In the genomic region with DNA sequence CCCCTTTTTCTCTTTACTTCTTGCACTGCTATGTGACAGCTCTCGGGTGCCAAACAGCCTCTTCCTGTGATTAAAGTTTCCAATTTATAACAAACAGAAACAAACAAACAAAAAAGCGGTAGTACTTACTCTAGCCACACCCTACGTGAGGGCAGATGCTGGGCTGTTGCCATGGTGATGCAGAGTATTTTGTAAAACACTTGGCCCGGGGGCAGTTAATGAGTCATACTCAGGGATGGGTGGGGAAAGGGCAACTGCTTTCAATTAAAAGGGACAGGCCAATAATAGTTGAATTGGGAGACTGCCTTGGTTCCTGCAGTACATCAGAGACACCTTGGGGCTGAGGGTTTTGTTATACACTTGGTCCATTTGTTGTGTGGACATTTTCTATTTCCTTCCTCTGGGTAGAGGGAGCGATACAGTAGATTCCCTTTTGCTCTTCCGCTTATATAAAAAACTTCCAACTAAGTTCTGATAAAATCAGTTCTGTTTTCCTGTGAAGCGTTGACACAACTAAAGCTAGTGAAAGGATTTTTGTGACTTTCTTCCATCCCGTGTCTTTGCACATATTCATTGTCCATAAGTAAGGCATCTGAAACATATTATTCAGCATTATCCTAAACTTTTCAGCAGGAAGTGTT, we compare ENCODE assay signal across 8 cellular contexts. TPM values are rescaled to one million over a fixed set of nuclear protein-coding genes. Genes with fewer than 3 reads are reported as not detected.
DNase-seq lines count a peak whose midpoint lies in the region; ATAC-seq and TF ChIP-seq lines count a peak whose summit lies in the region.

No MANE protein-coding gene starts in this region.

- H3K9me3 ChIP-seq in IMR-90 (ENCODE audit: control insufficient read depth, insufficient read depth, low read length) = no peaks in the 10 kb centered on the region

- H3K27me3 ChIP-seq in IMR-90 (ENCODE audit: control insufficient read depth, insufficient read depth, low read length) = no peaks in the 10 kb centered on the region

- in situ Hi-C loops in IMR-90 (cut with MboI; ENCODE audit: low sequenced_read_pairs) = no loop called here

- H3K14ac ChIP-seq in IMR-90 (replicated peaks; ENCODE audit: low read depth, low read length) = no peak overlapping the region

- peak; percentile 79 for ATAC-seq in IMR-90 (ENCODE audit: low read depth)
- ATAC-seq in GM18520 (IDR thresholded peaks at IDR 0.05; ENCODE audit: unreplicated experiment) = no peak
- no peak for ATAC-seq in GM19023 (IDR thresholded peaks at IDR 0.05; ENCODE audit: unreplicated experiment)

- no peak overlapping the region for H3K27ac ChIP-seq in IMR-90 (ENCODE audit: insufficient read depth, low read length)

- H2AK5ac ChIP-seq in IMR-90 (ENCODE audit: low read depth, low read length) = no peak overlapping the region

- peaks cover 13% of the 10 kb centered on the region for H3K9me1 ChIP-seq in IMR-90 (ENCODE audit: insufficient read depth, low read length)

- H2BK120ac ChIP-seq in IMR-90 (ENCODE audit: low read depth, low read length) = no peak overlapping the region; the same call in 1 of the 2 replicates

- 0% methylated on average over 1 of the region's 8 CpGs; no CpG with 5 or more reads in 1 of the 2 experiments for WGBS in IMR-90 (ENCODE audit: extremely low coverage in 2 of 2, insufficient read length in 1 of 2), 2 experiments

- no peaks in the 10 kb centered on the region for H3K36me3 ChIP-seq in IMR-90 (ENCODE audit: control insufficient read depth, insufficient read depth, low read length)

- POLR2A ChIA-PET in IMR-90 (lab: Charles Lee; ENCODE audit: unreplicated experiment) = no interaction called here

- H2BK15ac ChIP-seq in IMR-90 (ENCODE audit: low read depth, low read length) = 0 out of 3 replicates have a peak overlapping the region, but pooled peaks have one; percentile 36

- BruUV-seq in IMR-90 (replicated peaks; lab: Mats Ljungman, UMichigan) = no TSS peak

- H3K4ac ChIP-seq in IMR-90 (ENCODE audit: low read depth, low read length) = no peak overlapping the region

- no peak overlapping the region for H3K23ac ChIP-seq in IMR-90 (ENCODE audit: low read depth, low read length)

- peaks cover 6% of the 10 kb centered on the region for H3K4me1 ChIP-seq in IMR-90 (ENCODE audit: control insufficient read depth, insufficient read depth, low read length)

- H4K8ac ChIP-seq in IMR-90 (ENCODE audit: low read depth in 2 of 2, low read length in 2 of 2) = 0 out of 4 replicates have a peak overlapping the region, but pooled peaks of 1 of the 2 experiments have one; percentile 3

- DNase-seq in DMS 273 (lab: John Stamatoyannopoulos, UW; ENCODE audit: unreplicated experiment) (peak; percentile 88), IMR-90 (peak; percentile 94), T-helper 1 cell (peak; percentile 76 to 92 (median 84)), amniotic epithelial cell (ENCODE audit: low read depth) (peak; percentile 90), iPS DF 19.7 (ENCODE audit: low read depth, low spot score) (peak; percentile 72)
- DNase-seq in stimulated activated CD4-positive, alpha-beta T cell treated with anti-CD3 and anti-CD28 coated beads, Interleukin-12 subunit alpha, Interleukin-12 subunit beta, amount 100 ng/mL, for 4 hours = peak; percentile 42

- H3K4me3 ChIP-seq in IMR-90 (ENCODE audit: insufficient read depth, low read depth, low read length) = no peak overlapping the region

- no peak overlapping the region for H2AK9ac ChIP-seq in IMR-90 (replicated peaks; ENCODE audit: low read depth, low read length, poor library complexity)

- no peak for TF ChIP-seq RAD21 in IMR-90 (IDR thresholded peaks at IDR 0.05; ENCODE audit: low read length)

- no peak overlapping the region for H3K4me2 ChIP-seq in IMR-90 (ENCODE audit: low read depth, low read length)

- dilution Hi-C loops in IMR-90 (cut with HindIII; ENCODE audit: low sequenced_read_pairs, unreplicated experiment) = no loop called here

- no peak overlapping the region for H3K9ac ChIP-seq in IMR-90 (ENCODE audit: low read depth, low read length)

- CTCF ChIA-PET in IMR-90 (lab: Yijun Ruan, JAX) = interaction anchor here (1.8 kb wide), 1 partner anchor 22 kb away, joined by 4 read pairs; no protein-coding TSS in a partner anchor

- H3K18ac ChIP-seq in IMR-90 (ENCODE audit: low read depth, low read length) = no peak overlapping the region

- no peak overlapping the region for H3K56ac ChIP-seq in IMR-90 (ENCODE audit: extremely low read depth, insufficient read depth, low read length)

- H2BK5ac ChIP-seq in IMR-90 (ENCODE audit: low read depth, low read length, poor library complexity, severe bottlenecking) = no peak overlapping the region

- no peak for TF ChIP-seq CTCF in IMR-90 (conservative IDR thresholded peaks at IDR 0.05; ENCODE audit: low read depth, low read length)

- intact Hi-C loops in IMR-90 (cut with micrococcal nuclease) = no loop called here

- no peaks in the 10 kb centered on the region for H3K79me1 ChIP-seq in IMR-90 (ENCODE audit: low read depth in 1 of 2, low read length in 2 of 2)

- H2AFZ ChIP-seq in IMR-90 (replicated peaks; ENCODE audit: low read length, poor library complexity) = no peak overlapping the region

- no peak overlapping the region for H4K91ac ChIP-seq in IMR-90 (ENCODE audit: insufficient read depth, low read depth, low read length)

- TF ChIP-seq POLR2A in IMR-90 (IDR thresholded peaks at IDR 0.05; ENCODE audit: low read depth, low read length) = no peak

- no peak overlapping the region for H4K5ac ChIP-seq in IMR-90 (ENCODE audit: low read depth, low read length)

- no peak overlapping the region for H2BK20ac ChIP-seq in IMR-90 (ENCODE audit: low read depth, low read length)

- H4K20me1 ChIP-seq in IMR-90 (ENCODE audit: insufficient read depth, low read length) = no peaks in the 10 kb centered on the region

TF ChIP-seq in IMR-90, 13 proteins besides CTCF, POLR2A, EP300 and RAD21:
- TF ChIP-seq BHLHE40 (IDR thresholded peaks at IDR 0.05; ENCODE audit: low read depth, low read length) (0 out of 2 replicates have a peak, but pooled peaks have one; percentile 25), FOS (IDR thresholded peaks at IDR 0.05; ENCODE audit: low read depth, low read length) (peak; percentile 82), MAZ (IDR thresholded peaks at IDR 0.05; ENCODE audit: borderline replicate concordance, low read depth, low read length) (0 out of 2 replicates have a peak, but pooled peaks have one; percentile 35), NFE2L2 (IDR thresholded peaks at IDR 0.05; ENCODE audit: low read depth, low read length) (no peak), CEBPB (IDR thresholded peaks at IDR 0.05; ENCODE audit: low read depth, low read length) (peak; percentile 56; the same call in 1 of the 2 replicates), MAFK (IDR thresholded peaks at IDR 0.05; ENCODE audit: low read depth, low read length) (no peak), MXI1 (IDR thresholded peaks at IDR 0.05; ENCODE audit: borderline replicate concordance, low read depth, low read length) (no peak)

RNA-seq across cellular contexts. Expression of a gene that starts 36.5 kb away (rescaled TPM):
- total RNA-seq in IMR-90 (2012; rRNA removed) = 7.3 and 8.3 TPM in 2 replicates
- 12.2 and 15.7 TPM in 2 replicates for polyA plus RNA-seq in IMR-90 (2012; rRNA removed)
- polyA plus RNA-seq in IMR-90 (2012; cell fraction: cytosol; rRNA removed) = 5.9 and 6.6 TPM in 2 replicates
- 4.0 and 16.7 TPM in 2 replicates for polyA plus RNA-seq in IMR-90 (2012; cell fraction: nucleus; rRNA removed; ENCODE audit: low replicate concordance)

RNA-seq across cellular contexts. Expression of a gene that starts 47.8 kb away (rescaled TPM):
- total RNA-seq in IMR-90 (2012; rRNA removed) = 77.2 and 86.0 TPM in 2 replicates
- polyA plus RNA-seq in IMR-90 (2012; rRNA removed) = 223 and 277 TPM in 2 replicates
- polyA plus RNA-seq in IMR-90 (2012; cell fraction: cytosol; rRNA removed) = 119 and 149 TPM in 2 replicates
- 18.1 and 82.0 TPM in 2 replicates for polyA plus RNA-seq in IMR-90 (2012; cell fraction: nucleus; rRNA removed; ENCODE audit: low replicate concordance)

Comparison
In these comparisons a context has a peak if more than half of its experiments do, and no peak if none do; other contexts are left out.
1. DNase-seq: peak in every context shown above with its lines; median percentile 94 in IMR-90; 90 in amniotic epithelial cell; 88 in DMS 273; 84 in T-helper 1 cell; 72 in iPS DF 19.7; 42 in stimulated activated CD4-positive, alpha-beta T cell treated with anti-CD3 and anti-CD28 coated beads, Interleukin-12 subunit alpha, Interleukin-12 subunit beta, amount 100 ng/mL, for 4 hours.